29 cellular contexts compared by ENCODE assay signal in genomic region chr22:48403521-48403921, GRCh38.
"Had no signal": no experiment of that assay in that cellular context is flagged by ENCODE, and none has a peak within 500 bp of the region (broad histone marks: within the 10 kb centered on the region; RNA-seq: fewer than 3 reads in every experiment).

No MANE protein-coding gene starts in this region.

- H3K27me3 Mint-ChIP-seq: activated CD4-positive, alpha-beta T cell treated with anti-CD3 and anti-CD28 coated beads, Interleukin-2, amount 10 ng/mL, durations not matched to agents 24 days and 14 days; activated CD8-positive, alpha-beta memory T cell treated with anti-CD3 and anti-CD28 coated beads, Interleukin-2, amount 10 ng/mL, durations not matched to agents 7 days and 5 days; activated naive CD8-positive, alpha-beta T cell; activated T-cell treated with anti-CD3 and anti-CD28 coated beads, Interleukin-2, amount 50 U/mL, for 24 hours had no signal

- DNase-seq: activated B cell treated with CpG ODN at 0.5 μM for 24 hours; activated CD4-positive, alpha-beta T cell treated with anti-CD3 and anti-CD28 coated beads for 1 hour; activated CD4-positive, alpha-beta T cell treated with anti-CD3 and anti-CD28 coated beads, Interleukin-2, amount 10 ng/mL, durations not matched to agents 24 days and 14 days; activated CD4-positive, alpha-beta T cell treated with anti-CD3 and anti-CD28 coated beads, Interleukin-2, amount 50 U/mL, for 48 hours; activated CD8-positive, alpha-beta memory T cell treated with anti-CD3 and anti-CD28 coated beads, Interleukin-2, amount 10 ng/mL, durations not matched to agents 7 days and 5 days; activated gamma-delta T cell; activated naive CD4-positive, alpha-beta T cell treated with anti-CD3 and anti-CD28 coated beads for 36 hours; activated T-cell treated with anti-CD3 and anti-CD28 coated beads, Interleukin-2, amount 50 U/mL, for 24 hours; amygdala; Karpas-422; MM.1S; NCI-H1105; NCI-H1436; NCI-H187; NCI-H2081; NCI-H526; NCI-H774; RPMI8226; T-cell; T-helper 2 cell; T1000 had no signal

- H3K27ac ChIP-seq: SK-N-MC had no signal

- H3K9me3 Mint-ChIP-seq: activated CD4-positive, alpha-beta T cell treated with anti-CD3 and anti-CD28 coated beads, Interleukin-2, amount 10 ng/mL, durations not matched to agents 24 days and 14 days; activated T-cell treated with anti-CD3 and anti-CD28 coated beads, Interleukin-2, amount 50 U/mL, for 24 hours; activated T-helper 1 cell treated with anti-CD3 and anti-CD28 coated beads, Interleukin-12 subunit alpha, Interleukin-12 subunit beta, Interleukin-2, Interleukin-4 antibody, amounts not matched to agents 30 ng/mL and 10 ng/mL and 1 ng/mL, durations not matched to agents 14 hours and 24 hours and 36 hours had no signal

- FAIRE-seq: astrocyte, TTC549 had no signal

- H3K4me1 Mint-ChIP-seq: activated B cell treated with CpG ODN at 0.5 μM for 24 hours; activated CD4-positive, alpha-beta T cell treated with anti-CD3 and anti-CD28 coated beads, Interleukin-2, amount 10 ng/mL, durations not matched to agents 24 days and 14 days; activated CD8-positive, alpha-beta memory T cell treated with anti-CD3 and anti-CD28 coated beads, Interleukin-2, amount 10 ng/mL, durations not matched to agents 7 days and 5 days; T-cell had no signal

- ATAC-seq: activated CD8-positive, alpha-beta memory T cell treated with anti-CD3 and anti-CD28 coated beads, Interleukin-2, amount 10 ng/mL, durations not matched to agents 7 days and 5 days; Panc1; Right ventricle myocardium inferior; T-cell had no signal

- H3K36me3 Mint-ChIP-seq: activated CD8-positive, alpha-beta memory T cell treated with anti-CD3 and anti-CD28 coated beads, Interleukin-2, amount 10 ng/mL, durations not matched to agents 7 days and 5 days; activated naive CD8-positive, alpha-beta T cell; brain; T-cell had no signal

- H3K4me3 ChIP-seq: SK-N-MC had no signal

- H3K4me3 Mint-ChIP-seq: activated B cell treated with CpG ODN at 0.5 μM for 24 hours; activated CD4-positive, alpha-beta T cell treated with anti-CD3 and anti-CD28 coated beads, Interleukin-2, amount 10 ng/mL, durations not matched to agents 24 days and 14 days; activated CD8-positive, alpha-beta memory T cell treated with anti-CD3 and anti-CD28 coated beads, Interleukin-2, amount 10 ng/mL, durations not matched to agents 7 days and 5 days; activated naive CD4-positive, alpha-beta T cell treated with anti-CD3 and anti-CD28 coated beads for 36 hours; activated naive CD8-positive, alpha-beta T cell; activated T-cell treated with anti-CD3 and anti-CD28 coated beads, Interleukin-2, amount 50 U/mL, for 24 hours; activated T-helper 1 cell treated with anti-CD3 and anti-CD28 coated beads, Interleukin-12 subunit alpha, Interleukin-12 subunit beta, Interleukin-2, Interleukin-4 antibody, amounts not matched to agents 30 ng/mL and 10 ng/mL and 1 ng/mL, durations not matched to agents 14 hours and 24 hours and 36 hours; T-cell had no signal

- H3K27ac Mint-ChIP-seq: activated B cell treated with CpG ODN at 0.5 μM for 24 hours; activated CD4-positive, alpha-beta T cell treated with anti-CD3 and anti-CD28 coated beads, Interleukin-2, amount 10 ng/mL, durations not matched to agents 24 days and 14 days; activated CD8-positive, alpha-beta memory T cell treated with anti-CD3 and anti-CD28 coated beads, Interleukin-2, amount 10 ng/mL, durations not matched to agents 7 days and 5 days; activated naive CD4-positive, alpha-beta T cell treated with anti-CD3 and anti-CD28 coated beads for 36 hours; activated naive CD8-positive, alpha-beta T cell; activated T-cell treated with anti-CD3 and anti-CD28 coated beads, Interleukin-2, amount 50 U/mL, for 24 hours; activated T-helper 1 cell treated with anti-CD3 and anti-CD28 coated beads, Interleukin-12 subunit alpha, Interleukin-12 subunit beta, Interleukin-2, Interleukin-4 antibody, amounts not matched to agents 30 ng/mL and 10 ng/mL and 1 ng/mL, durations not matched to agents 14 hours and 24 hours and 36 hours; T-cell had no signal
